ENCODE assay signal across 20 cellular contexts in genomic region chr7:117544061-117544460, GRCh38.
"Had no signal": no experiment of that assay in that cellular context is flagged by ENCODE, and none has a peak within 500 bp of the region (broad histone marks: within the 10 kb centered on the region; RNA-seq: fewer than 3 reads in every experiment).

No MANE protein-coding gene starts in this region.

- H3K27ac ChIP-seq: coronary artery, dorsolateral prefrontal cortex, esophagus muscularis mucosa, foreskin keratinocyte, gastroesophageal sphincter, heart left ventricle, hepatocyte, left lung, lower lobe of right lung had no signal

- H3K79me2 ChIP-seq: hepatocyte had no signal

- DNase-seq: dermis blood vessel endothelial cell; dorsolateral prefrontal cortex; effector CD4-positive, alpha-beta T cell; effector memory CD4-positive, alpha-beta T cell; heart left ventricle; hypothalamus; immature natural killer cell; islet precursor cell; kidney; kidney glomerular epithelial cell; left lung; left ventricle myocardium superior; lower lobe of right lung; mesenchymal stem cell; naive thymus-derived CD4-positive, alpha-beta T cell had no signal

- H3K4me2 ChIP-seq: hepatocyte had no signal

- ATAC-seq: foreskin keratinocyte; gastroesophageal sphincter; heart left ventricle; left lung; left ventricle myocardium superior; lower lobe of right lung; naive thymus-derived CD4-positive, alpha-beta T cell had no signal

- H3K4me3 ChIP-seq: coronary artery, dorsolateral prefrontal cortex, esophagus muscularis mucosa, gastroesophageal sphincter, heart left ventricle, hepatocyte, left lung, lower lobe of right lung had no signal

- H3K36me3 ChIP-seq: esophagus muscularis mucosa, gastroesophageal sphincter, heart left ventricle, left lung, lower lobe of right lung had no signal

- H3K4me1 ChIP-seq: esophagus muscularis mucosa, gastroesophageal sphincter, heart left ventricle, left lung, lower lobe of right lung had no signal

- H3K9me3 ChIP-seq: esophagus muscularis mucosa, gastroesophageal sphincter, heart left ventricle, left lung, lower lobe of right lung had no signal

- H3K27me3 ChIP-seq: esophagus muscularis mucosa, foreskin keratinocyte, gastroesophageal sphincter, heart left ventricle, hepatocyte, left lung had no signal

- H2AFZ ChIP-seq: hepatocyte had no signal
